Comparison of ENCODE assay signal across 8 cellular contexts in genomic region chr17:7022791-7023571, GRCh38.
A peak's percentile ranks its signal among the peaks of the same experiment; 100 is the strongest.
DNase-seq lines count a peak whose midpoint lies in the region; ATAC-seq and TF ChIP-seq lines count a peak whose summit lies in the region.

A gene with protein sequence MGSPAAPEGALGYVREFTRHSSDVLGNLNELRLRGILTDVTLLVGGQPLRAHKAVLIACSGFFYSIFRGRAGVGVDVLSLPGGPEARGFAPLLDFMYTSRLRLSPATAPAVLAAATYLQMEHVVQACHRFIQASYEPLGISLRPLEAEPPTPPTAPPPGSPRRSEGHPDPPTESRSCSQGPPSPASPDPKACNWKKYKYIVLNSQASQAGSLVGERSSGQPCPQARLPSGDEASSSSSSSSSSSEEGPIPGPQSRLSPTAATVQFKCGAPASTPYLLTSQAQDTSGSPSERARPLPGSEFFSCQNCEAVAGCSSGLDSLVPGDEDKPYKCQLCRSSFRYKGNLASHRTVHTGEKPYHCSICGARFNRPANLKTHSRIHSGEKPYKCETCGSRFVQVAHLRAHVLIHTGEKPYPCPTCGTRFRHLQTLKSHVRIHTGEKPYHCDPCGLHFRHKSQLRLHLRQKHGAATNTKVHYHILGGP (plus strand): TSS chr17:7023050. CDS start chr17:7023672, 622 bp downstream.

- DNase-seq in astrocyte of the spinal cord (ENCODE audit: low read depth, low spot score) (no peak), Kasumi-1 (lab: John Stamatoyannopoulos, UW) (no peak), NCI-H2107 (lab: John Stamatoyannopoulos, UW) (no peak), HPDE6-E6E7 (ENCODE audit: extremely low spot score) (no peak)

- no peak for ATAC-seq in HG03095 (IDR thresholded peaks at IDR 0.05; ENCODE audit: unreplicated experiment)

- H3K9me3 ChIP-seq in KOPT-K1 (ENCODE audit: insufficient read depth, low read length, poor library complexity, severe bottlenecking) (no peaks in the 10 kb centered on the region), iPS-20b (ENCODE audit: insufficient read depth, low read depth, low read length) (no peaks in the 10 kb centered on the region), stomach smooth muscle (ENCODE audit: control insufficient read depth in 2 of 2, low read length in 2 of 2) (no peaks in the 10 kb centered on the region)

- TF ChIP-seq CTCF in astrocyte of the spinal cord (IDR thresholded peaks at IDR 0.05; ENCODE audit: low read depth, low read length) = no peak

- H3K36me3 ChIP-seq in KOPT-K1 (ENCODE audit: insufficient read depth, low read length) = no peaks in the 10 kb centered on the region
- peaks cover 6% of the 10 kb centered on the region; the same call in 1 of the 2 replicates for H3K36me3 ChIP-seq in iPS-20b (ENCODE audit: insufficient read depth, low read depth, low read length)
- no peaks in the 10 kb centered on the region for H3K36me3 ChIP-seq in stomach smooth muscle (ENCODE audit: control insufficient read depth in 2 of 2, insufficient read depth in 2 of 2, low read length in 2 of 2)

- peak within 1 kb of the TSS; percentile 15 for H3K4me3 ChIP-seq in astrocyte of the spinal cord (ENCODE audit: low read depth, low read length)
- H3K4me3 ChIP-seq in iPS-20b (ENCODE audit: low read length) = peak within 1 kb of the TSS; percentile 75
- peak within 1 kb of the TSS; percentile 31 to 59 for H3K4me3 ChIP-seq in stomach smooth muscle (ENCODE audit: low read length in 2 of 2)

- H3K4me1 ChIP-seq in iPS-20b (ENCODE audit: insufficient read depth, low read length) = no peaks in the 10 kb centered on the region; the same call in 1 of the 2 replicates
- peaks cover 39% of the 10 kb centered on the region for H3K4me1 ChIP-seq in stomach smooth muscle (ENCODE audit: control insufficient read depth, insufficient read depth, low read length)

- H3K27ac ChIP-seq in KOPT-K1 (ENCODE audit: low read depth, low read length, poor library complexity, severe bottlenecking) (peak within 1 kb of the TSS; percentile 8), iPS-20b (ENCODE audit: low read length) (no peak within 1 kb of the TSS), stomach smooth muscle (ENCODE audit: low read length) (peak within 1 kb of the TSS; percentile 64)

- H3K9ac ChIP-seq in iPS-20b (ENCODE audit: low read depth, low read length) (peak within 1 kb of the TSS; percentile 60; the same call in 1 of the 2 replicates), stomach smooth muscle (ENCODE audit: low read length in 2 of 2) (peak within 1 kb of the TSS; percentile 42 to 51)

- in situ Hi-C loops in astrocyte of the spinal cord (cut with HindIII; ENCODE audit: low sequenced_read_pairs) = no loop called here

- H3K27me3 ChIP-seq in iPS-20b (ENCODE audit: insufficient read depth, low read length) (peaks cover 41% of the 10 kb centered on the region), stomach smooth muscle (ENCODE audit: control insufficient read depth in 1 of 2, insufficient read depth in 2 of 2, low read length in 2 of 2) (peaks cover 16 to 24% of the 10 kb centered on the region in 2 donors)

Comparison
In these comparisons a context has a peak if more than half of its experiments do, and no peak if none do; other contexts are left out.
1. H3K4me3 ChIP-seq: peak in every context shown above with its lines; median percentile 75 in iPS-20b; 45 in stomach smooth muscle; 15 in astrocyte of the spinal cord.